15 cellular contexts compared by ENCODE assay signal in genomic region chr3:186971578-186971977, GRCh38. TPM values are rescaled to one million over a fixed set of nuclear protein-coding genes. Genes with fewer than 3 reads are reported as not detected.
DNase-seq lines count a peak whose midpoint lies in the region; ATAC-seq and TF ChIP-seq lines count a peak whose summit lies in the region.
"Had no signal": no experiment of that assay in that cellular context is flagged by ENCODE, and none has a peak within 500 bp of the region (broad histone marks: within the 10 kb centered on the region; RNA-seq: fewer than 3 reads in every experiment).

No MANE protein-coding gene starts in this region.

- H3K27ac ChIP-seq in layer of hippocampus (ENCODE audit: low read depth, low read length): peak overlapping the region; percentile 66
- peak overlapping the region; percentile 0 for H3K27ac ChIP-seq in skeletal muscle tissue (ENCODE audit: low read depth, low read length)
- H3K27ac ChIP-seq in tibial nerve: peak overlapping the region in 2 of 4 donors; percentile 10 to 40
- H3K27ac ChIP-seq: hepatocyte, SK-N-MC had no signal

- H3K27me3 ChIP-seq in layer of hippocampus (ENCODE audit: control insufficient read depth, insufficient read depth, low read length) (no peaks in the 10 kb centered on the region), skeletal muscle tissue (ENCODE audit: control insufficient read depth in 3 of 3, insufficient read depth in 3 of 3, low read length in 3 of 3) (no peaks in the 10 kb centered on the region), tibial nerve (no peaks in the 10 kb centered on the region)
- H3K27me3 ChIP-seq: hepatocyte, spleen had no signal

- H3K36me3 ChIP-seq in skeletal muscle tissue (ENCODE audit: control insufficient read depth in 3 of 3, insufficient read depth in 3 of 3, low read length in 3 of 3): peaks cover 0 to 2% (median 0%) of the 10 kb centered on the region in 3 donors
- H3K36me3 ChIP-seq in tibial nerve: peaks cover 0 to 22% (median 0%) of the 10 kb centered on the region in 3 donors

- peaks cover 52% of the 10 kb centered on the region for H3K36me3 Mint-ChIP-seq in brain

- H3K27ac Mint-ChIP-seq in brain: peak overlapping the region in 3 of 5 experiments; percentile 40 to 88 (median 87)
- H3K27ac Mint-ChIP-seq: endodermal cell had no signal

- H3K4me1 ChIP-seq in skeletal muscle tissue (ENCODE audit: control insufficient read depth in 3 of 3, insufficient read depth in 3 of 3, low read length in 3 of 3): peaks cover 54 to 75% (median 67%) of the 10 kb centered on the region in 3 donors
- peaks cover 0 to 22% (median 4%) of the 10 kb centered on the region in 4 donors for H3K4me1 ChIP-seq in tibial nerve

- no peak for TF ChIP-seq CTCF in brain (conservative IDR thresholded peaks at IDR 0.05)
- no peak for TF ChIP-seq CTCF in tibial nerve (IDR thresholded peaks at IDR 0.05)

- no peak overlapping the region for H3K9ac ChIP-seq in skeletal muscle tissue (ENCODE audit: low read depth in 1 of 3, low read length in 3 of 3)

- peaks cover 13% of the 10 kb centered on the region for H3K4me1 Mint-ChIP-seq in brain

- H3K4me3 ChIP-seq in skeletal muscle tissue (ENCODE audit: low read length in 3 of 3): no peak overlapping the region
- H3K4me3 ChIP-seq in tibial nerve: no peak overlapping the region
- H3K4me3 ChIP-seq: hepatocyte, SK-N-MC, spleen had no signal

- H3K27me3 Mint-ChIP-seq in brain: peaks cover 2% of the 10 kb centered on the region

- H3K9me3 ChIP-seq in skeletal muscle tissue (ENCODE audit: control insufficient read depth in 3 of 3, low read length in 3 of 3): no peaks in the 10 kb centered on the region
- H3K9me3 ChIP-seq in tibial nerve: no peaks in the 10 kb centered on the region
- H3K9me3 ChIP-seq: spleen had no signal

- ATAC-seq in HG03097 (IDR thresholded peaks at IDR 0.05; ENCODE audit: low FRiP score, unreplicated experiment): no peak

- peaks cover 0 to 2% (median 0%) of the 10 kb centered on the region in 5 experiments for H3K9me3 Mint-ChIP-seq in brain
- H3K9me3 Mint-ChIP-seq: endodermal cell had no signal

- TF ChIP-seq POLR2A in tibial nerve (IDR thresholded peaks at IDR 0.05): no peak

- DNase-seq in NCI-H2029 treated with DMSO at 0.1 percent for 48 hours (lab: John Stamatoyannopoulos, UW) (peak; percentile 25), tibial nerve (ENCODE audit: low spot score in 2 of 2) (no peak), islet precursor cell (no peak)
- no peak for DNase-seq in activated CD4-positive, alpha-beta T cell treated with anti-CD3 and anti-CD28 coated beads, Interleukin-2, amount 50 U/mL, for 48 hours
- DNase-seq: activated CD4-positive, alpha-beta T cell treated with anti-CD3 and anti-CD28 coated beads for 4 hours; endodermal cell; H7; NCI-H1436; spleen had no signal

- TF ChIP-seq EP300 in tibial nerve (IDR thresholded peaks at IDR 0.05): peak in 1 of 2 donors; percentile 38

- H3K4me3 Mint-ChIP-seq in brain: no peak overlapping the region
- H3K4me3 Mint-ChIP-seq: endodermal cell had no signal

- WGBS in tibial nerve, 2 donors: 73 to 93% methylated on average over 1 of the region's 1 CpG

RNA-seq across cellular contexts. Expression of gene ST6GAL1, which starts 41.3 kb away (rescaled TPM):
- polyA plus RNA-seq in brain (ENCODE audit: insufficient read depth, low read depth, low replicate concordance): 40.4 TPM
- total RNA-seq in skeletal muscle tissue (16.7 TPM), tibial nerve (10 to 100 TPM; 24.7 to 58.1 (median 44.5) TPM)
